8 cellular contexts compared by ENCODE assay signal in genomic region chr6:106629859-106630163, GRCh38. TPM values are rescaled to one million over a fixed set of nuclear protein-coding genes. Genes with fewer than 3 reads are reported as not detected.
DNase-seq lines count a peak whose midpoint lies in the region; ATAC-seq and TF ChIP-seq lines count a peak whose summit lies in the region.

No MANE protein-coding gene starts in this region.

- intact Hi-C loops in A673 (cut with micrococcal nuclease; ENCODE audit: unreplicated experiment), result no loop called here

- H3K27ac Mint-ChIP-seq in brain, result peak overlapping the region; percentile 96 to 100 (median 99)

- peaks cover 0 to 3% (median 0%) of the 10 kb centered on the region in 5 experiments for H3K9me3 Mint-ChIP-seq in brain

- peaks cover 58% of the 10 kb centered on the region for H3K4me1 Mint-ChIP-seq in brain

- H3K4me3 ChIP-seq in A673 (ENCODE audit: low read depth, low read length, poor library complexity, severe bottlenecking) (peak overlapping the region; percentile 91), HEK293 (ENCODE audit: low read depth, low read length) (peak overlapping the region; percentile 57), mononuclear cell (ENCODE audit: low read length) (peak overlapping the region; percentile 74)

- DNase-seq in A673 (ENCODE audit: low spot score), result no peak
- no peak for DNase-seq in retina
- DNase-seq in SHP77 treated with DMSO at 0.1 percent for 48 hours (lab: John Stamatoyannopoulos, UW), result no peak

- H3K36me3 ChIP-seq in A673 (ENCODE audit: insufficient read depth, low read length, poor library complexity, severe bottlenecking) (no peaks in the 10 kb centered on the region), HEK293 (ENCODE audit: control insufficient read depth in 2 of 2, insufficient read depth in 1 of 2, low read length in 2 of 2) (no peaks in the 10 kb centered on the region)

- CTCF ChIA-PET in A673 (lab: Charles Lee), result no interaction called here
- CTCF ChIA-PET in HEK293 (lab: Yijun Ruan, JAX), result interaction anchor here (0.8 to 1.1 kb wide), 2 partner anchors 21 to 350 kb away, joined by 5 read pairs; no protein-coding TSS in a partner anchor

- no peaks in the 10 kb centered on the region for H3K9me3 ChIP-seq in A673 (ENCODE audit: low read depth, low read length, poor library complexity, severe bottlenecking)
- H3K9me3 ChIP-seq in HEK293 (ENCODE audit: control insufficient read depth, insufficient read depth, low read depth, low read length), result no peaks in the 10 kb centered on the region
- H3K9me3 ChIP-seq in mononuclear cell (ENCODE audit: low read depth, low read length), result no peaks in the 10 kb centered on the region

- no TSS peak for BruUV-seq in A673 (replicated peaks; lab: Mats Ljungman, UMichigan)

- TF ChIP-seq CTCF in A673 (conservative IDR thresholded peaks at IDR 0.05; ENCODE audit: low read depth, low read length) (no peak), HEK293 (tag by site-specific recombination; IDR thresholded peaks at IDR 0.05) (no peak), brain (conservative IDR thresholded peaks at IDR 0.05) (no peak)

- POLR2A ChIA-PET in A673 (lab: Charles Lee; ENCODE audit: low non-redundant PET) (no interaction called here), HEK293 (lab: Yijun Ruan, JAX) (no interaction called here)

- H3K4me3 Mint-ChIP-seq in brain, result peak overlapping the region; percentile 91 to 99 (median 98)

- H3K36me3 Mint-ChIP-seq in brain, result peaks cover 8% of the 10 kb centered on the region

- H3K27ac ChIP-seq in A673 (ENCODE audit: low read depth, low read length, poor library complexity, severe bottlenecking), result peak overlapping the region; percentile 86
- H3K27ac ChIP-seq in HEK293 (ENCODE audit: extremely low read depth, low read depth, low read length), result peak overlapping the region; percentile 61

- peaks cover 5% of the 10 kb centered on the region for H3K27me3 Mint-ChIP-seq in brain

- H3K4me1 ChIP-seq in A673 (ENCODE audit: insufficient read depth, low read length, poor library complexity, severe bottlenecking), result peaks cover 7% of the 10 kb centered on the region
- 0 out of 2 replicates have a peak, but pooled peaks cover 3% of the 10 kb centered on the region for H3K4me1 ChIP-seq in HEK293 (ENCODE audit: control insufficient read depth, insufficient read depth, low read length)
- H3K4me1 ChIP-seq in mononuclear cell (ENCODE audit: insufficient read depth, low read length), result peaks cover 22% of the 10 kb centered on the region

- ATAC-seq in GM21737 (IDR thresholded peaks at IDR 0.05; ENCODE audit: unreplicated experiment) (no peak), GM19452 (IDR thresholded peaks at IDR 0.05; ENCODE audit: unreplicated experiment) (no peak)

- H3K27me3 ChIP-seq in A673 (replicated peaks; ENCODE audit: insufficient read depth, low read depth, low read length, poor library complexity), result no peaks in the 10 kb centered on the region
- no peaks in the 10 kb centered on the region for H3K27me3 ChIP-seq in mononuclear cell (ENCODE audit: insufficient read depth, low read length)

TF ChIP-seq in HEK293, 187 proteins besides CTCF, POLR2A, EP300 and RAD21:
- TF ChIP-seq ZNF114 (tag by site-specific recombination; IDR thresholded peaks at IDR 0.05) (no peak), ZNF692 (tag by site-specific recombination; IDR thresholded peaks at IDR 0.05) (0 out of 2 replicates have a peak, but pooled peaks have one; percentile 4), PBX3 (CRISPR knock-in tag; IDR thresholded peaks at IDR 0.05) (0 out of 2 replicates have a peak, but pooled peaks have one; percentile 3), ZNF335 (tag by site-specific recombination; conservative IDR thresholded peaks at IDR 0.05) (peak; percentile 9; the same call in 1 of the 2 replicates)

RNA-seq across cellular contexts. Expression of gene QRSL1, which starts 0.4 kb away (rescaled TPM):
- total RNA-seq in A673 (2021) (20.4 and 22.7 TPM in 2 replicates), mononuclear cell (12.5 TPM)
- 14.3 TPM for polyA plus RNA-seq in brain (ENCODE audit: insufficient read depth, low read depth, low replicate concordance)

RNA-seq across cellular contexts. Expression of gene RTN4IP1, which starts 0.5 kb away (rescaled TPM):
- total RNA-seq in A673 (2021) (15.7 and 17.9 TPM in 2 replicates), mononuclear cell (2.9 TPM)
- polyA plus RNA-seq in brain (ENCODE audit: insufficient read depth, low read depth, low replicate concordance), result 6.9 TPM
